In the genomic region with DNA sequence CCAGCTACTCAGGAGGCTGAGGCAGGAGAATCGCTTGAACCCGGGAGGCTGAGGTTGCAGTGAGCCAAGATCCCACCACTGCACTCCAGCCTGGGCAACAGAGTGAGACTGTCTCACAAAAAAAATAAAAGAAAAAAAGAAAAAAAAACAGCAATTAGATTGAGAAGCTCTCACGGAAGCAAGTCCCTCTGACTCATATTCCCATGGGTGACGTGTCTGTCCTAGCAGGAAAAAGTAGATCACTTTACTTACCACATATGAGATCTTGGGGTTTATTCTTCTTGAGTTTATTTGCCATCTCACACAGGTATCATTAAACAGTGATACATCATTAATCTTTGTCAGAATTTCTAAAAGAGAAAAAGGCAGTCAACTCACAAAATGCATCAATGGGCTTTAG, we compare ENCODE assay signal across 9 cellular contexts.
DNase-seq lines count a peak whose midpoint lies in the region; ATAC-seq and TF ChIP-seq lines count a peak whose summit lies in the region.
"Had no signal": no experiment of that assay in that cellular context is flagged by ENCODE, and none has a peak within 500 bp of the region (broad histone marks: within the 10 kb centered on the region; RNA-seq: fewer than 3 reads in every experiment).

No MANE protein-coding gene starts in this region.

- CTCF ChIA-PET in mammary epithelial cell (lab: Charles Lee; ENCODE audit: low non-redundant PET), result interaction anchor here (0.5 to 1.0 kb wide), 6 partner anchors 15 to 641 kb away, joined by 3 to 5 read pairs (median 4); partner anchors contain the start of gene PTBP3

- dilution Hi-C loops in mammary epithelial cell (cut with HindIII; ENCODE audit: low sequenced_read_pairs), result loop anchor here (10.0 kb wide), 1 partner anchor 92 kb away; no protein-coding TSS in a partner anchor

- H3K36me3 ChIP-seq in mammary epithelial cell (ENCODE audit: insufficient read depth, low read length), result no peaks in the 10 kb centered on the region
- no peaks in the 10 kb centered on the region for H3K36me3 ChIP-seq in MM.1S (replicated peaks; ENCODE audit: insufficient read depth, low read length)

- peak overlapping the region; percentile 39 for H3K9ac ChIP-seq in mammary epithelial cell (ENCODE audit: insufficient read depth, low read length)
- H3K9ac ChIP-seq in MM.1S (ENCODE audit: low read length), result no peak overlapping the region

- peaks cover 27% of the 10 kb centered on the region for H3K4me1 ChIP-seq in mammary epithelial cell (ENCODE audit: insufficient read depth, low read length)
- H3K4me1 ChIP-seq in MM.1S (ENCODE audit: low read length), result no peaks in the 10 kb centered on the region
- H3K4me1 ChIP-seq: left lung had no signal

- WGBS in mammary epithelial cell (ENCODE audit: low coverage, missing lambda C conversion rate), result 33% methylated on average over 4 of the region's 4 CpGs

- no peaks in the 10 kb centered on the region for H4K20me1 ChIP-seq in mammary epithelial cell (ENCODE audit: insufficient read depth, low read length)
- H4K20me1 ChIP-seq in MM.1S (ENCODE audit: insufficient read depth, low read length), result no peaks in the 10 kb centered on the region

- H3K27ac ChIP-seq in mammary epithelial cell (ENCODE audit: insufficient read depth, low read depth, low read length), result peak overlapping the region; percentile 75
- no peak overlapping the region for H3K27ac ChIP-seq in MM.1S (ENCODE audit: low read length)
- H3K27ac ChIP-seq: left lung had no signal

- intact Hi-C loops in mammary epithelial cell (cut with micrococcal nuclease), result loop anchor here (2.0 to 10.0 kb wide), 5 partner anchors 62 to 552 kb away; partner anchors contain the start of genes KIAA1958 and SUSD1
- intact Hi-C loops in left colon (cut with DNase I, micrococcal nuclease), result no loop called here

- in situ Hi-C loops in mammary epithelial cell (cut with MboI; ENCODE audit: low sequenced_read_pairs in 2 of 2), result no loop called here

- H3K9me3 ChIP-seq in mammary epithelial cell (replicated peaks; ENCODE audit: insufficient read depth, low read length) (no peaks in the 10 kb centered on the region), MM.1S (replicated peaks; ENCODE audit: insufficient read depth, low read length) (no peaks in the 10 kb centered on the region)
- H3K9me3 ChIP-seq: left lung had no signal

- peak overlapping the region; percentile 45 for H3K4me2 ChIP-seq in mammary epithelial cell (ENCODE audit: insufficient read depth, low read depth, low read length)
- no peak overlapping the region for H3K4me2 ChIP-seq in MM.1S (ENCODE audit: low read depth, low read length)

- no peak overlapping the region for H2AFZ ChIP-seq in mammary epithelial cell (ENCODE audit: low read depth, low read length)
- no peak overlapping the region for H2AFZ ChIP-seq in MM.1S (ENCODE audit: low read length)

- H3K4me3 ChIP-seq in mammary epithelial cell (replicated peaks in 1 of 3; ENCODE audit: insufficient read depth in 1 of 3, low read depth in 2 of 3, low read length in 3 of 3) (no peak overlapping the region), MM.1S (ENCODE audit: low read length) (no peak overlapping the region)
- H3K4me3 ChIP-seq: left lung had no signal

- TF ChIP-seq CTCF in mammary epithelial cell (conservative IDR thresholded peaks at IDR 0.05 in 1 of 2, IDR thresholded peaks at IDR 0.05 in 1 of 2; ENCODE audit: extremely low read depth in 1 of 2, insufficient read depth in 1 of 2, low read depth in 1 of 2, low read length in 2 of 2) (no peak), MM.1S (IDR thresholded peaks at IDR 0.05; ENCODE audit: low read length) (no peak)

- no peaks in the 10 kb centered on the region for H3K9me2 ChIP-seq in MM.1S (replicated peaks; ENCODE audit: insufficient read depth, low read length)

- H3K27me3 ChIP-seq in mammary epithelial cell (ENCODE audit: insufficient read depth, low read length), result no peaks in the 10 kb centered on the region
- H3K27me3 ChIP-seq in MM.1S (replicated peaks; ENCODE audit: insufficient read depth, low read length), result no peaks in the 10 kb centered on the region
- H3K27me3 ChIP-seq: left lung had no signal

- no peaks in the 10 kb centered on the region for H3F3A ChIP-seq in MM.1S (ENCODE audit: insufficient read depth, low read length)

- peak; percentile 17 for ATAC-seq in left colon
- no peak for ATAC-seq in HG03025 (IDR thresholded peaks at IDR 0.05; ENCODE audit: low FRiP score, unreplicated experiment)

- no peaks in the 10 kb centered on the region for H3K79me2 ChIP-seq in mammary epithelial cell (ENCODE audit: insufficient read depth, low read length)
- H3K79me2 ChIP-seq in MM.1S (ENCODE audit: low read length), result no peaks in the 10 kb centered on the region

- DNase-seq in AG20443 (ENCODE audit: low spot score) (peak; percentile 82), LHCN-M2 (ENCODE audit: low read depth) (peak; percentile 97), mammary epithelial cell (peak; percentile 94), left colon (no peak), NCI-H1092 treated with DMSO at 0.1 percent for 48 hours (lab: John Stamatoyannopoulos, UW) (no peak), MM.1S (no peak), NCI-H510A (lab: John Stamatoyannopoulos, UW) (no peak)
- DNase-seq: left lung had no signal

- BruUV-seq in mammary epithelial cell (replicated peaks; lab: Mats Ljungman, UMichigan), result no TSS peak

Comparison
In these comparisons a context has a peak if more than half of its experiments do, and no peak if none do; other contexts are left out.
1. DNase-seq: peak in AG20443 (single experiment), LHCN-M2 (single experiment) and mammary epithelial cell (single experiment); none in left colon (0 of 2), NCI-H1092 treated with DMSO at 0.1 percent for 48 hours (single experiment), MM.1S (single experiment) and NCI-H510A (single experiment).